10 cellular contexts compared by ENCODE assay signal in genomic region chr16:72291531-72291981, GRCh38.
DNase-seq lines count a peak whose midpoint lies in the region; ATAC-seq and TF ChIP-seq lines count a peak whose summit lies in the region.
"Had no signal": no experiment of that assay in that cellular context is flagged by ENCODE, and none has a peak within 500 bp of the region (broad histone marks: within the 10 kb centered on the region; RNA-seq: fewer than 3 reads in every experiment).

No MANE protein-coding gene starts in this region.

- H3K9me3 Mint-ChIP-seq in WTC11, result no peaks in the 10 kb centered on the region

- H3K9ac ChIP-seq in rectal smooth muscle tissue (ENCODE audit: low read length), result no peak overlapping the region

- H3K27ac ChIP-seq in SJSA1 (peak overlapping the region; percentile 96), rectal smooth muscle tissue (ENCODE audit: low read depth, low read length) (peak overlapping the region; percentile 44)

- TF ChIP-seq CTCF in WTC11 (IDR thresholded peaks at IDR 0.05), result no peak

- no peak overlapping the region for H3K4me3 ChIP-seq in SJSA1
- H3K4me3 ChIP-seq in rectal smooth muscle tissue (ENCODE audit: low read length), result no peak overlapping the region

- CTCF ChIA-PET in WTC11 (lab: Charles Lee), result no interaction called here

- peak; percentile 67 for DNase-seq in Caki2 (ENCODE audit: low read depth)
- DNase-seq in SJSA1 (ENCODE audit: low read depth in 1 of 2, low spot score in 2 of 2), result peak; percentile 61 to 93
- peak; percentile 93 for DNase-seq in fibroblast of gingiva (ENCODE audit: low read depth)
- DNase-seq in WTC11 (ENCODE audit: low spot score), result no peak
- no peak for DNase-seq in cerebellar nuclear complex (lab: John Stamatoyannopoulos, UW)
- DNase-seq: activated T-cell treated with anti-CD3 and anti-CD28 coated beads, Interleukin-2, amount 50 U/mL, for 1 hour; SHP77 had no signal

- H3K27me3 ChIP-seq in SJSA1 (replicated peaks), result no peaks in the 10 kb centered on the region
- H3K27me3 ChIP-seq in rectal smooth muscle tissue (ENCODE audit: control insufficient read depth, insufficient read depth, low read length), result no peaks in the 10 kb centered on the region

- no peak overlapping the region for H3K4me3 Mint-ChIP-seq in WTC11

- H3K4me1 ChIP-seq in SJSA1 (replicated peaks) (peaks cover 25% of the 10 kb centered on the region), rectal smooth muscle tissue (ENCODE audit: control insufficient read depth, insufficient read depth, low read length) (peaks cover 4% of the 10 kb centered on the region)

- no peak overlapping the region for H3K27ac Mint-ChIP-seq in WTC11

- no peaks in the 10 kb centered on the region for H3K9me3 ChIP-seq in SJSA1 (replicated peaks)

- in situ Hi-C loops in Caki2 (cut with HindIII; ENCODE audit: low pct_unique_long_range_greater_than_20kb, low sequenced_read_pairs), result no loop called here

- no peaks in the 10 kb centered on the region for H3K36me3 ChIP-seq in SJSA1
- H3K36me3 ChIP-seq in rectal smooth muscle tissue (ENCODE audit: control insufficient read depth, insufficient read depth, low read length), result no peaks in the 10 kb centered on the region

- peaks cover 8% of the 10 kb centered on the region for H3K4me1 Mint-ChIP-seq in WTC11

- no peaks in the 10 kb centered on the region for H3K27me3 Mint-ChIP-seq in WTC11 (ENCODE audit: low read depth)

- POLR2A ChIA-PET in WTC11 (lab: Charles Lee), result no interaction called here

- ATAC-seq in WTC11 (no peak), GM19467 (IDR thresholded peaks at IDR 0.05; ENCODE audit: unreplicated experiment) (no peak), GM18858 (IDR thresholded peaks at IDR 0.05; ENCODE audit: unreplicated experiment) (no peak)

- no peaks in the 10 kb centered on the region for H3K36me3 Mint-ChIP-seq in WTC11

TF ChIP-seq in WTC11, 78 proteins besides CTCF, POLR2A, EP300 and RAD21 (continues in another document):
- no peak for TF ChIP-seq FOXP1 (CRISPR knock-in tag; IDR thresholded peaks at IDR 0.05; ENCODE audit: borderline replicate concordance)
- TF ChIP-seq ZNF281 (CRISPR knock-in tag; IDR thresholded peaks at IDR 0.05), result no peak
- TF ChIP-seq ZNF425 (CRISPR knock-in tag; conservative IDR thresholded peaks at IDR 0.05), result no peak
- TF ChIP-seq NR2C2 (CRISPR knock-in tag; IDR thresholded peaks at IDR 0.05), result no peak
- TF ChIP-seq GRHL2 (CRISPR knock-in tag; IDR thresholded peaks at IDR 0.05; ENCODE audit: insufficient replicate concordance, severe bottlenecking), result no peak
- no peak for TF ChIP-seq PRRX2 (CRISPR knock-in tag; IDR thresholded peaks at IDR 0.05)
- TF ChIP-seq OVOL2 (CRISPR knock-in tag; IDR thresholded peaks at IDR 0.05; ENCODE audit: borderline replicate concordance), result no peak
- no peak for TF ChIP-seq FOXK1 (CRISPR knock-in tag; IDR thresholded peaks at IDR 0.05)
- TF ChIP-seq ELF4 (CRISPR knock-in tag; IDR thresholded peaks at IDR 0.05; ENCODE audit: low read depth), result no peak
- no peak for TF ChIP-seq ZNF532 (CRISPR knock-in tag; IDR thresholded peaks at IDR 0.05; ENCODE audit: borderline replicate concordance)
- TF ChIP-seq CREM (CRISPR knock-in tag; IDR thresholded peaks at IDR 0.05), result no peak
- no peak for TF ChIP-seq CDX4 (CRISPR knock-in tag; IDR thresholded peaks at IDR 0.05; ENCODE audit: borderline replicate concordance)
- no peak for TF ChIP-seq ZNF416 (CRISPR knock-in tag; IDR thresholded peaks at IDR 0.05)
- no peak for TF ChIP-seq STAT6 (CRISPR knock-in tag; conservative IDR thresholded peaks at IDR 0.05; ENCODE audit: low read depth)

Comparison
In these comparisons a context has a peak if more than half of its experiments do, and no peak if none do; other contexts are left out.
1. DNase-seq: peak in Caki2 (single experiment), SJSA1 (2 of 2) and fibroblast of gingiva (single experiment); none in WTC11 (single experiment) and cerebellar nuclear complex (0 of 2).